ENCODE assay signal across 29 cellular contexts in the genomic region with DNA sequence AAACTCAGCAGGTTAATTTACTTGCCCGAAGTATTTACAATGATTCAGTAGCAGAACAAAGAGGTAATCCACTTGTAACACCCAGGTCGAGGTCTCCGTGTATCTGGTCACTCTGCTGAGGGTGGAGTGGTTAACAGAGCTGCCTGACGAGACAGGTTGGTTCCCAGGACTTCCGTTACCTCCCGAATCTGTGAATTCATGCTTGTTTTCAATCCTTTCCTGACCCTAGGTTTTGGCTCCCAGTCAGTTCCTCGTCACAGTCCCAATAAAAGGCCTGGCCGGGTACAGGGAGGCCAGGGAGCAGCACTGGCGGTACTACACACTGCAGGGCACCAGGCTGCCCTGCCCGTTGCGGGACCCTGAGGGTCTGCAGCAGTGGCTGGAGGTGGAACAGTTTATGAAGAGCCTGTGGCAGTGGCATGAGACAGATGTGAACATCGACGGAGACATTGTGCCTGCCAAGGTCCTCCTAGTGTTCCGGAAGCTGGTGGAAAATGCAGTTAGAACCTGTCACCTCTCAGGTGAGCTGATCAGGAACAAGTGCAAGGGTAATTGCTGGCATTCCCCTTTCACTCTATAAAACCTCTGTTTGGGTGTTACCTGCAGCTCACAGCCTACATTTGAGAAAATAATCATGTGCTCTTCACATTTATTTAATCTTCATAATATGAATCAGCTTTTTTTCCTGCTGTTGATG. TPM values are rescaled to one million over a fixed set of nuclear protein-coding genes. Genes with fewer than 3 reads are reported as not detected.
DNase-seq lines count a peak whose midpoint lies in the region; ATAC-seq, FAIRE-seq and TF ChIP-seq lines count a peak whose summit lies in the region.
"Had no signal": no experiment of that assay in that cellular context is flagged by ENCODE, and none has a peak within 500 bp of the region (broad histone marks: within the 10 kb centered on the region; RNA-seq: fewer than 3 reads in every experiment).

No MANE protein-coding gene starts in this region.

- H3K4ac ChIP-seq in mesenchymal stem cell (ENCODE audit: low read depth in 1 of 2, low read length in 2 of 2), result no peak overlapping the region

- H3K27me3 ChIP-seq in esophagus muscularis mucosa, result peaks cover 0 to 25% (median 0%) of the 10 kb centered on the region in 4 donors
- H3K27me3 ChIP-seq in mesenchymal stem cell (ENCODE audit: control insufficient read depth in 1 of 2, insufficient read depth in 1 of 2, low read length in 2 of 2), result peaks cover 0 to 11% of the 10 kb centered on the region in 2 experiments
- H3K27me3 ChIP-seq: BLaER1, heart left ventricle, pancreas, right atrium auricular region had no signal

- no peak overlapping the region for H2AFZ ChIP-seq in mesenchymal stem cell (ENCODE audit: low read depth, low read length)

- H2BK12ac ChIP-seq in mesenchymal stem cell (ENCODE audit: low read length in 2 of 2), result no peak overlapping the region

- peak; percentile 27 for FAIRE-seq in urothelium cell line (lab: Jason Lieb, UNC)
- FAIRE-seq: pancreas had no signal

- H3K9me3 ChIP-seq in esophagus muscularis mucosa (no peaks in the 10 kb centered on the region), mesenchymal stem cell (ENCODE audit: control insufficient read depth, low read length) (no peaks in the 10 kb centered on the region)
- H3K9me3 ChIP-seq: BLaER1, heart left ventricle, pancreas, right atrium auricular region had no signal

- TF ChIP-seq POLR2A in esophagus muscularis mucosa (IDR thresholded peaks at IDR 0.05; ENCODE audit: low read depth), result no peak

- H3K23ac ChIP-seq in mesenchymal stem cell (ENCODE audit: low read length in 2 of 2), result no peak overlapping the region

- no peak for ATAC-seq in HG03378 (IDR thresholded peaks at IDR 0.05; ENCODE audit: unreplicated experiment)
- ATAC-seq: activated naive CD4-positive, alpha-beta T cell treated with anti-CD3 and anti-CD28 coated beads, Interleukin-2, amount 50 U/mL, for 72 hours; heart left ventricle; stimulated activated naive CD8-positive, alpha-beta T cell treated with anti-CD3 and anti-CD28 coated beads, Interleukin-15, amount 100 ng/mL, for 72 hours; T-cell had no signal

- no peaks in the 10 kb centered on the region for H3K4me1 ChIP-seq in esophagus muscularis mucosa
- H3K4me1 ChIP-seq in mesenchymal stem cell (ENCODE audit: control insufficient read depth, insufficient read depth, low read depth, low read length), result peaks cover 22% of the 10 kb centered on the region
- H3K4me1 ChIP-seq: BLaER1, pancreas, right atrium auricular region had no signal

- TF ChIP-seq CTCF in VCaP (conservative IDR thresholded peaks at IDR 0.05), result no peak
- no peak for TF ChIP-seq CTCF in esophagus muscularis mucosa (IDR thresholded peaks at IDR 0.05)

- peak overlapping the region; percentile 91 for H3K27ac ChIP-seq in VCaP
- no peak overlapping the region for H3K27ac ChIP-seq in esophagus muscularis mucosa (replicated peaks in 1 of 4)
- H3K27ac ChIP-seq in mesenchymal stem cell (ENCODE audit: low read length, poor library complexity, severe bottlenecking), result no peak overlapping the region
- H3K27ac ChIP-seq: BLaER1, heart left ventricle, right atrium auricular region had no signal

- H2BK120ac ChIP-seq in mesenchymal stem cell (ENCODE audit: low read depth, low read length), result no peak overlapping the region

- no peak overlapping the region for H3K4me3 ChIP-seq in esophagus muscularis mucosa
- H3K4me3 ChIP-seq in mesenchymal stem cell (ENCODE audit: insufficient read depth in 1 of 2, low read depth in 1 of 2, low read length in 2 of 2), result no peak overlapping the region
- H3K4me3 ChIP-seq: BLaER1, heart left ventricle, lung, pancreas, right atrium auricular region had no signal

- no peak overlapping the region for H3K4me2 ChIP-seq in mesenchymal stem cell (ENCODE audit: low read length, poor library complexity, severe bottlenecking)
- H3K4me2 ChIP-seq: BLaER1 had no signal

- no peak overlapping the region for H4K8ac ChIP-seq in mesenchymal stem cell (ENCODE audit: low read length)

- no peak overlapping the region for H4K91ac ChIP-seq in mesenchymal stem cell (ENCODE audit: low read length)

- TF ChIP-seq EP300 in esophagus muscularis mucosa (IDR thresholded peaks at IDR 0.05), result no peak

- DNase-seq in esophagus muscularis mucosa (ENCODE audit: extremely low spot score), result peak; percentile 55
- DNase-seq in mesenchymal stem cell, result no peak
- DNase-seq in urothelium cell line (ENCODE audit: low spot score), result no peak
- no peak for DNase-seq in occipital lobe (lab: John Stamatoyannopoulos, UW)
- no peak for DNase-seq in NCI-H1930 (lab: John Stamatoyannopoulos, UW)
- DNase-seq: activated CD4-positive, alpha-beta T cell treated with anti-CD3 and anti-CD28 coated beads, Interleukin-2, amount 50 U/mL, for 1 hour; activated CD4-positive, CD25-positive, alpha-beta regulatory T cell; activated effector memory CD4-positive, alpha-beta T cell treated with Interleukin-2 at 50 U/mL for 16 hours; activated T-cell treated with anti-CD3 and anti-CD28 coated beads, Interleukin-2, amount 50 U/mL, for 1 hour; DMS79 treated with DMSO at 0.1 percent for 48 hours; foreskin fibroblast; GDM1; heart left ventricle; IMR-90; NCI-H446 treated with DMSO at 0.1 percent for 48 hours; NCI-H774; nephron progenitor cell; pancreas; stimulated activated naive CD8-positive, alpha-beta T cell treated with anti-CD3 and anti-CD28 coated beads, Interleukin-15, amount 100 ng/mL, for 72 hours; T-cell had no signal

- no peaks in the 10 kb centered on the region for H3K36me3 ChIP-seq in esophagus muscularis mucosa
- no peaks in the 10 kb centered on the region for H3K36me3 ChIP-seq in mesenchymal stem cell (ENCODE audit: control insufficient read depth in 1 of 2, insufficient read depth in 2 of 2, low read depth in 1 of 2, low read length in 2 of 2)
- H3K36me3 ChIP-seq: BLaER1, heart left ventricle, pancreas, right atrium auricular region had no signal

- H3K9ac ChIP-seq in mesenchymal stem cell (ENCODE audit: low read length), result no peak overlapping the region
- H3K9ac ChIP-seq: BLaER1 had no signal

- H2BK5ac ChIP-seq in mesenchymal stem cell (ENCODE audit: low read depth, low read length, poor library complexity, severe bottlenecking), result no peak overlapping the region

- no peak overlapping the region for H2BK15ac ChIP-seq in mesenchymal stem cell (ENCODE audit: low read depth, poor library complexity, severe bottlenecking)

- intact Hi-C loops in esophagus muscularis mucosa (cut with DNase I), result no loop called here

- 76% methylated on average over 14 of the region's 14 CpGs for WGBS in esophagus muscularis mucosa
- WGBS in mesenchymal stem cell, result 92% methylated on average over 14 of the region's 14 CpGs

- H3K18ac ChIP-seq in mesenchymal stem cell (ENCODE audit: low read depth in 1 of 2, low read length in 2 of 2), result no peak overlapping the region

- H3K79me1 ChIP-seq in mesenchymal stem cell (replicated peaks; ENCODE audit: low read length, poor library complexity, severe bottlenecking), result no peaks in the 10 kb centered on the region

- peak overlapping the region; percentile 30 for H2AK5ac ChIP-seq in mesenchymal stem cell (ENCODE audit: low read length, severe bottlenecking)

- H3K14ac ChIP-seq in mesenchymal stem cell (ENCODE audit: low read length in 2 of 2), result no peak overlapping the region

RNA-seq across cellular contexts. Expression of a gene that starts 12.8 kb away (rescaled TPM):
- under 1 TPM in 3 of 4 donors, not detected in 1; under 0.01 to 0.17 (median 0.11) TPM for total RNA-seq in esophagus muscularis mucosa
- polyA plus RNA-seq in mesenchymal stem cell (2013, experiment 1 of 2), result not detected
- polyA plus RNA-seq in mesenchymal stem cell (2013, experiment 2 of 2), result 0.01 TPM
- total RNA-seq in occipital lobe, result 0.31 TPM
- total RNA-seq: activated naive CD4-positive, alpha-beta T cell treated with anti-CD3 and anti-CD28 coated beads, Interleukin-2, amount 50 U/mL, for 72 hours; IMR-90; mucosa of gallbladder; right atrium auricular region; RPMI7951; SK-MEL-5; T-cell had no signal
- polyA plus RNA-seq: IMR-90, pancreas had no signal
